8 cellular contexts compared by ENCODE assay signal in genomic region chr12:51531982-51532497, GRCh38. TPM values are rescaled to one million over a fixed set of nuclear protein-coding genes. Genes with fewer than 3 reads are reported as not detected.
DNase-seq lines count a peak whose midpoint lies in the region; ATAC-seq and TF ChIP-seq lines count a peak whose summit lies in the region.

No MANE protein-coding gene starts in this region.

- no peaks in the 10 kb centered on the region for H3K9me3 ChIP-seq in AG04450 (ENCODE audit: control insufficient read depth, insufficient read depth, low read length)

- CTCF ChIA-PET in AG04450 (lab: Charles Lee): interaction anchor here (0.6 to 5.2 kb wide), 30 partner anchors 9 to 343 kb away, joined by 3 to 142 read pairs (median 3); partner anchors contain the start of gene SLC4A8

- POLR2A ChIA-PET in AG04450 (lab: Yijun Ruan, JAX): no interaction called here

- no peak overlapping the region for H3K27ac ChIP-seq in AG04450 (ENCODE audit: low read depth, low read length)

- peaks cover 16% of the 10 kb centered on the region for H3K27me3 Mint-ChIP-seq in activated T-cell treated with anti-CD3 and anti-CD28 coated beads, Interleukin-2, amount 50 U/mL, for 4 hours (ENCODE audit: low read depth)
- H3K27me3 Mint-ChIP-seq in neural crest cell (ENCODE audit: low read depth): peaks cover 9% of the 10 kb centered on the region
- peaks cover 26% of the 10 kb centered on the region for H3K27me3 Mint-ChIP-seq in stimulated activated naive CD8-positive, alpha-beta T cell treated with anti-CD3 and anti-CD28 coated beads, Interleukin-15, amount 100 ng/mL, for 72 hours

- peak; percentile 64 for ATAC-seq in GM18909 (IDR thresholded peaks at IDR 0.05; ENCODE audit: poor library complexity, unreplicated experiment)
- peak; percentile 90 to 93 for ATAC-seq in activated T-cell treated with anti-CD3 and anti-CD28 coated beads, Interleukin-2, amount 50 U/mL, for 4 hours
- ATAC-seq in stimulated activated naive CD8-positive, alpha-beta T cell treated with anti-CD3 and anti-CD28 coated beads, Interleukin-15, amount 100 ng/mL, for 72 hours: peak; percentile 94

- H3K4me3 ChIP-seq in AG04450 (ENCODE audit: low read depth, low read length) (no peak overlapping the region), fibroblast of pulmonary artery (replicated peaks; ENCODE audit: low read depth, low read length) (no peak overlapping the region)

- H3K9me3 Mint-ChIP-seq in activated T-cell treated with anti-CD3 and anti-CD28 coated beads, Interleukin-2, amount 50 U/mL, for 4 hours: no peaks in the 10 kb centered on the region
- H3K9me3 Mint-ChIP-seq in neural crest cell: no peaks in the 10 kb centered on the region
- no peaks in the 10 kb centered on the region for H3K9me3 Mint-ChIP-seq in stimulated activated naive CD8-positive, alpha-beta T cell treated with anti-CD3 and anti-CD28 coated beads, Interleukin-15, amount 100 ng/mL, for 72 hours

- H3K27ac Mint-ChIP-seq in neural crest cell (ENCODE audit: unreplicated experiment): no peak overlapping the region
- peak overlapping the region in 1 of 2 donors; percentile 49 for H3K27ac Mint-ChIP-seq in stimulated activated naive CD8-positive, alpha-beta T cell treated with anti-CD3 and anti-CD28 coated beads, Interleukin-15, amount 100 ng/mL, for 72 hours

- H3K27me3 ChIP-seq in AG04450 (ENCODE audit: control insufficient read depth, insufficient read depth, low read length): no peaks in the 10 kb centered on the region

- peaks cover 5% of the 10 kb centered on the region for H3K4me1 Mint-ChIP-seq in activated T-cell treated with anti-CD3 and anti-CD28 coated beads, Interleukin-2, amount 50 U/mL, for 4 hours (ENCODE audit: low read depth)
- H3K4me1 Mint-ChIP-seq in neural crest cell: peaks cover 15% of the 10 kb centered on the region
- H3K4me1 Mint-ChIP-seq in stimulated activated naive CD8-positive, alpha-beta T cell treated with anti-CD3 and anti-CD28 coated beads, Interleukin-15, amount 100 ng/mL, for 72 hours: peaks cover 8% of the 10 kb centered on the region

- peak; percentile 48 for DNase-seq in AG04450 (ENCODE audit: low read depth, low spot score)
- DNase-seq in Kasumi-1 (lab: John Stamatoyannopoulos, UW): peak; percentile 69 to 81
- DNase-seq in activated T-cell treated with anti-CD3 and anti-CD28 coated beads, Interleukin-2, amount 50 U/mL, for 4 hours: peak; percentile 72
- DNase-seq in fibroblast of pulmonary artery (ENCODE audit: low read depth): peak; percentile 79
- peak; percentile 84 for DNase-seq in neural crest cell (ENCODE audit: low read depth, low spot score)
- peak; percentile 76 to 80 for DNase-seq in stimulated activated naive CD8-positive, alpha-beta T cell treated with anti-CD3 and anti-CD28 coated beads, Interleukin-15, amount 100 ng/mL, for 72 hours

- H3K4me3 Mint-ChIP-seq in activated T-cell treated with anti-CD3 and anti-CD28 coated beads, Interleukin-2, amount 50 U/mL, for 4 hours: no peak overlapping the region
- no peak overlapping the region for H3K4me3 Mint-ChIP-seq in neural crest cell
- H3K4me3 Mint-ChIP-seq in stimulated activated naive CD8-positive, alpha-beta T cell treated with anti-CD3 and anti-CD28 coated beads, Interleukin-15, amount 100 ng/mL, for 72 hours: no peak overlapping the region

- H3K36me3 Mint-ChIP-seq in activated T-cell treated with anti-CD3 and anti-CD28 coated beads, Interleukin-2, amount 50 U/mL, for 4 hours (ENCODE audit: insufficient read depth): no peaks in the 10 kb centered on the region
- no peaks in the 10 kb centered on the region for H3K36me3 Mint-ChIP-seq in neural crest cell (ENCODE audit: low read depth)

- TF ChIP-seq CTCF in AG04450 (IDR thresholded peaks at IDR 0.05; ENCODE audit: low read depth, low read length) (peak; percentile 94), fibroblast of pulmonary artery (IDR thresholded peaks at IDR 0.05; ENCODE audit: low read length, missing control alignments) (peak; percentile 97), neural crest cell (conservative IDR thresholded peaks at IDR 0.05) (peak; percentile 88)

TF ChIP-seq in PFSK-1, 5 proteins besides CTCF, POLR2A, EP300 and RAD21:
- TF ChIP-seq REST (IDR thresholded peaks at IDR 0.05; ENCODE audit: insufficient read depth in 1 of 2, low read depth in 2 of 2, low read length in 2 of 2): no peak
- peak; percentile 27 for TF ChIP-seq FOXP2 (optimal IDR thresholded peaks at IDR 0.05; ENCODE audit: borderline replicate concordance, extremely low read depth, extremely low read length, insufficient read depth)

RNA-seq across cellular contexts. Expression of gene SCN8A, which starts 59.0 kb away (rescaled TPM):
- 9.6 and 12.5 TPM in 2 replicates for polyA plus RNA-seq in AG04450 (2011; rRNA removed)
- 52.4 and 59.4 TPM in 2 replicates for polyA minus RNA-seq in AG04450 (2011; rRNA and poly(A)+ RNA removed)
- polyA plus RNA-seq in PFSK-1 (2012; ENCODE audit: insufficient read length, low read depth): 0.84 TPM
- total RNA-seq in activated T-cell treated with anti-CD3 and anti-CD28 coated beads, Interleukin-2, amount 50 U/mL, for 4 hours: under 1 TPM; 0.23 to 0.46 (median 0.45) TPM
- total RNA-seq in neural crest cell: 13.0 and 13.5 TPM in 2 replicates
